ENCODE assay signal across 11 cellular contexts in genomic region chr3:21170964-21171363, GRCh38.
A peak's percentile ranks its signal among the peaks of the same experiment; 100 is the strongest.
DNase-seq lines count a peak whose midpoint lies in the region; ATAC-seq and TF ChIP-seq lines count a peak whose summit lies in the region.
"Had no signal": no experiment of that assay in that cellular context is flagged by ENCODE, and none has a peak within 500 bp of the region (broad histone marks: within the 10 kb centered on the region; RNA-seq: fewer than 3 reads in every experiment).

No MANE protein-coding gene starts in this region.

- H3K27ac Mint-ChIP-seq in WTC11 (no peak overlapping the region), nephron progenitor cell (no peak overlapping the region)
- H3K27ac Mint-ChIP-seq: natural killer cell had no signal

- ATAC-seq in WTC11 (peak; percentile 95), GM19324 (IDR thresholded peaks at IDR 0.05; ENCODE audit: low FRiP score, unreplicated experiment) (no peak), HG03460 (IDR thresholded peaks at IDR 0.05; ENCODE audit: unreplicated experiment) (no peak)
- ATAC-seq: A549, natural killer cell had no signal

- DNase-seq in DMS53 (lab: John Stamatoyannopoulos, UW), result peak; percentile 32
- DNase-seq in DMS53 treated with DMSO at 0.1 percent for 48 hours (lab: John Stamatoyannopoulos, UW; ENCODE audit: unreplicated experiment), result no peak
- DNase-seq in HT-29 (ENCODE audit: low spot score), result peak; percentile 20
- DNase-seq in WTC11 (ENCODE audit: low spot score), result no peak
- peak; percentile 10 for DNase-seq in nephron progenitor cell
- DNase-seq in UCSD-AML1 (lab: John Stamatoyannopoulos, UW; ENCODE audit: unreplicated experiment), result no peak
- DNase-seq: activated CD8-positive, alpha-beta memory T cell treated with anti-CD3 and anti-CD28 coated beads for 24 hours; natural killer cell had no signal

- 0 out of 2 replicates have a peak, but pooled peaks cover under 1% of the 10 kb centered on the region for H3K36me3 Mint-ChIP-seq in WTC11
- no peaks in the 10 kb centered on the region for H3K36me3 Mint-ChIP-seq in nephron progenitor cell (ENCODE audit: low read depth)

- POLR2A ChIA-PET in WTC11 (lab: Charles Lee), result no interaction called here

- CTCF ChIA-PET in WTC11 (lab: Charles Lee), result interaction anchor here (0.5 to 2.7 kb wide), 22 partner anchors 10 to 912 kb away, joined by 3 to 15 read pairs (median 4); no protein-coding TSS in a partner anchor

- TF ChIP-seq CTCF in WTC11 (IDR thresholded peaks at IDR 0.05) (peak; percentile 48; the same call in 1 of the 2 replicates), nephron progenitor cell (IDR thresholded peaks at IDR 0.05) (peak; percentile 43)

- H3K4me1 Mint-ChIP-seq in WTC11, result peaks cover 31% of the 10 kb centered on the region
- no peaks in the 10 kb centered on the region for H3K4me1 Mint-ChIP-seq in nephron progenitor cell
- H3K4me1 Mint-ChIP-seq: natural killer cell had no signal

- no peaks in the 10 kb centered on the region for H3K27me3 Mint-ChIP-seq in WTC11 (ENCODE audit: low read depth)
- H3K27me3 Mint-ChIP-seq in nephron progenitor cell (ENCODE audit: low read depth, poor library complexity), result peaks cover 3% of the 10 kb centered on the region

- H3K4me3 Mint-ChIP-seq in WTC11, result no peak overlapping the region
- H3K4me3 Mint-ChIP-seq in nephron progenitor cell, result no peak overlapping the region
- H3K4me3 Mint-ChIP-seq: natural killer cell had no signal

- peaks cover 2% of the 10 kb centered on the region for H3K9me3 Mint-ChIP-seq in WTC11
- H3K9me3 Mint-ChIP-seq in nephron progenitor cell, result no peaks in the 10 kb centered on the region

TF ChIP-seq in WTC11, 78 proteins besides CTCF, POLR2A, EP300 and RAD21:
- no peak for TF ChIP-seq CREM (CRISPR knock-in tag; IDR thresholded peaks at IDR 0.05)
- no peak for TF ChIP-seq FOXP4 (CRISPR knock-in tag; IDR thresholded peaks at IDR 0.05)
- TF ChIP-seq JUN (CRISPR knock-in tag; IDR thresholded peaks at IDR 0.05), result no peak
- TF ChIP-seq OVOL2 (CRISPR knock-in tag; IDR thresholded peaks at IDR 0.05; ENCODE audit: borderline replicate concordance), result no peak
- TF ChIP-seq RORB (CRISPR knock-in tag; IDR thresholded peaks at IDR 0.05), result no peak
- TF ChIP-seq TCF7 (CRISPR knock-in tag; IDR thresholded peaks at IDR 0.05; ENCODE audit: low read depth), result no peak
- no peak for TF ChIP-seq IRF2 (CRISPR knock-in tag; IDR thresholded peaks at IDR 0.05; ENCODE audit: borderline replicate concordance, low read depth)
- no peak for TF ChIP-seq SP1 (CRISPR knock-in tag; conservative IDR thresholded peaks at IDR 0.05)
- no peak for TF ChIP-seq ZNF671 (CRISPR knock-in tag; IDR thresholded peaks at IDR 0.05)
- no peak for TF ChIP-seq SMAD4 (CRISPR knock-in tag; IDR thresholded peaks at IDR 0.05)
- TF ChIP-seq NFE2L1 (CRISPR knock-in tag; IDR thresholded peaks at IDR 0.05), result no peak
- no peak for TF ChIP-seq ZNF396 (CRISPR knock-in tag; IDR thresholded peaks at IDR 0.05; ENCODE audit: borderline replicate concordance)
- no peak for TF ChIP-seq AFF4 (CRISPR knock-in tag; IDR thresholded peaks at IDR 0.05; ENCODE audit: borderline replicate concordance)
- no peak for TF ChIP-seq FOXJ3 (CRISPR knock-in tag; IDR thresholded peaks at IDR 0.05; ENCODE audit: borderline replicate concordance)
- no peak for TF ChIP-seq E2F5 (CRISPR knock-in tag; IDR thresholded peaks at IDR 0.05)
- no peak for TF ChIP-seq GRHL2 (CRISPR knock-in tag; IDR thresholded peaks at IDR 0.05; ENCODE audit: insufficient replicate concordance, severe bottlenecking)
- TF ChIP-seq AR (CRISPR knock-in tag; IDR thresholded peaks at IDR 0.05), result no peak

Comparison
In these comparisons a context has a peak if more than half of its experiments do, and no peak if none do; other contexts are left out.
1. DNase-seq: peak in DMS53 (single experiment), HT-29 (single experiment) and nephron progenitor cell (single experiment); none in DMS53 treated with DMSO at 0.1 percent for 48 hours (single experiment), WTC11 (single experiment) and UCSD-AML1 (single experiment).